7 cellular contexts compared by ENCODE assay signal in the genomic region with DNA sequence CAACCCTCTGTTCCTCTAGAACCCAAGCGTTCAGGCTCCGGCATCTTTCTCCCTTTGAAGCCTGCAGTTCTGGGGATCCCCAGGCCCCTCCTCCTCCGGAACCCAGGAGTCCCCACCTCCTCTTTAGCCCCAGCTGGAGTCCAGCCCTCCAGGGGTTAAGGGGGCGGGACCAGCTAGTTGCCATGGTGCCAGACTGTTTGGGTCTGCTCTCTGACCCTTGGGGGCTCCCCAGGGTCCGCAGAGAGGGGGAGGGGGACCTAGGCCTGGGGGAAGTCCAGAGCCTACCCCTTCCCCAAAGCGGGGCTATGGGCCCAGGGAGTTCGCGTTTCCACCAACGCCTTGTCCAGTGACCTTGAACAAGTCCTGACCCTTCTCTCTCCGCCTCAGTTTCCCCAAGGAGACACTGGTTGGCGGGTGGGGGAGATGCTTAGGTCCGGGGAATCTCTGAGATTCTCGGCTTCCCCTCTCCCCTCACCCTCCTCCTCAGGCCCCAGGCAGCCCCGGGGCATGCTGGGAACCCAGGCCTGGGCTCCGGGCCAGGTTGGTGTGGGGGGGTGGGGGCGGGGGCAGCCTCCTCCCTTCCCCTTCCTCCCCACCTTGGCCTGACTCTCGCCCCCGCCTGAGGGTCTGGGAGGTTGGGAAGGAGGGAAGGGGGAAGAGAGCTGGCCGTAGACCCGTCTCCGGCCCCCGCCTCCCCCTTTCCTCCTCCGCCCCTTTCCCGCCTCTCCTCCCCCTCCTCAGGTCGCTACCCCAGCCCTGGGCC. TPM values are rescaled to one million over a fixed set of nuclear protein-coding genes. Genes with fewer than 3 reads are reported as not detected.
DNase-seq lines count a peak whose midpoint lies in the region; ATAC-seq and TF ChIP-seq lines count a peak whose summit lies in the region.

No MANE protein-coding gene starts in this region.

- POLR2A ChIA-PET in HEK293 (lab: Yijun Ruan, JAX): interaction anchor here (0.5 to 1.9 kb wide), 7 partner anchors 8 to 764 kb away, joined by 4 to 23 read pairs (median 6); no protein-coding TSS in a partner anchor
- POLR2A ChIA-PET in naive thymus-derived CD8-positive, alpha-beta T cell (lab: Charles Lee): interaction anchor here (0.5 to 2.3 kb wide), 3 partner anchors 13 to 1154 kb away, joined by 3 to 16 read pairs (median 3); no protein-coding TSS in a partner anchor

- no peaks in the 10 kb centered on the region for H3F3A ChIP-seq in OCI-LY1 (ENCODE audit: insufficient read depth, low read length)

- no peaks in the 10 kb centered on the region for H3K9me2 ChIP-seq in OCI-LY1 (ENCODE audit: low read depth, low read length)

- H3K4me3 ChIP-seq in HEK293 (ENCODE audit: low read depth, low read length) (peak overlapping the region; percentile 83), OCI-LY1 (ENCODE audit: low read depth, low read length, poor library complexity, severe bottlenecking) (peak overlapping the region; percentile 61), fibroblast of pulmonary artery (replicated peaks; ENCODE audit: low read depth, low read length) (peak overlapping the region; percentile 97)

- DNase-seq in activated T-helper 9 cell treated with anti-CD3 and anti-CD28 coated beads, Interleukin-2, amount 50 U/mL, for 16 hours (ENCODE audit: low read depth): peak; percentile 59
- peak; percentile 88 for DNase-seq in fibroblast of pulmonary artery (ENCODE audit: low read depth)
- peak in 9 of 10 donors; percentile 25 to 81 (median 50) for DNase-seq in naive thymus-derived CD8-positive, alpha-beta T cell
- peak; percentile 65 for DNase-seq in superior temporal gyrus (ENCODE audit: extremely low spot score)

- H3K9me3 ChIP-seq in HEK293 (ENCODE audit: control insufficient read depth, insufficient read depth, low read depth, low read length) (no peaks in the 10 kb centered on the region), OCI-LY1 (ENCODE audit: low read length) (no peaks in the 10 kb centered on the region)

- H3K27me3 Mint-ChIP-seq in naive thymus-derived CD8-positive, alpha-beta T cell: peaks cover 0 to 22% (median 13%) of the 10 kb centered on the region in 5 donors

- H3K79me2 ChIP-seq in OCI-LY1 (ENCODE audit: insufficient read depth, low read length): no peaks in the 10 kb centered on the region

- peak overlapping the region; percentile 72 to 93 (median 82) for H3K4me3 Mint-ChIP-seq in naive thymus-derived CD8-positive, alpha-beta T cell

- H3K36me3 ChIP-seq in HEK293 (ENCODE audit: control insufficient read depth in 2 of 2, insufficient read depth in 1 of 2, low read length in 2 of 2) (peaks cover 9 to 26% of the 10 kb centered on the region in 2 experiments; a peak in 2 of 3 replicates), OCI-LY1 (ENCODE audit: insufficient read depth, low read length) (no peaks in the 10 kb centered on the region)

- peak overlapping the region; percentile 91 for H3K27ac ChIP-seq in HEK293 (ENCODE audit: extremely low read depth, low read depth, low read length)
- no peak overlapping the region for H3K27ac ChIP-seq in OCI-LY1 (ENCODE audit: low read depth, low read length, poor library complexity, severe bottlenecking)

- peak overlapping the region; percentile 12; the same call in 1 of the 2 replicates for H2AFZ ChIP-seq in OCI-LY1 (ENCODE audit: low read length)

- H3K4me1 Mint-ChIP-seq in naive thymus-derived CD8-positive, alpha-beta T cell: peaks cover 14 to 37% (median 23%) of the 10 kb centered on the region in 4 donors

- H4K20me1 ChIP-seq in OCI-LY1 (ENCODE audit: insufficient read depth, low read length): no peaks in the 10 kb centered on the region

- TF ChIP-seq CTCF in HEK293 (tag by site-specific recombination; IDR thresholded peaks at IDR 0.05) (no peak), OCI-LY1 (IDR thresholded peaks at IDR 0.05; ENCODE audit: low read length) (no peak), fibroblast of pulmonary artery (IDR thresholded peaks at IDR 0.05; ENCODE audit: low read length, missing control alignments) (no peak)

- H3K27ac Mint-ChIP-seq in naive thymus-derived CD8-positive, alpha-beta T cell: peak overlapping the region in 9 of 10 donors; percentile 13 to 96 (median 86)

- H3K4me1 ChIP-seq in HEK293 (ENCODE audit: control insufficient read depth, insufficient read depth, low read length) (peaks cover 17% of the 10 kb centered on the region), OCI-LY1 (ENCODE audit: insufficient read depth, low read length, severe bottlenecking) (peaks cover 17% of the 10 kb centered on the region)

- H3K27me3 ChIP-seq in OCI-LY1 (ENCODE audit: insufficient read depth, low read length): no peaks in the 10 kb centered on the region

- peak overlapping the region; percentile 49; the same call in 1 of the 2 replicates for H3K9ac ChIP-seq in OCI-LY1 (ENCODE audit: low read length)

- ATAC-seq in naive thymus-derived CD8-positive, alpha-beta T cell: peak; percentile 81 to 87
- no peak for ATAC-seq in GM21717 (IDR thresholded peaks at IDR 0.05; ENCODE audit: unreplicated experiment)

- H3K9me3 Mint-ChIP-seq in naive thymus-derived CD8-positive, alpha-beta T cell: peaks cover 0 to 13% (median 1%) of the 10 kb centered on the region in 9 donors

- H3K36me3 Mint-ChIP-seq in naive thymus-derived CD8-positive, alpha-beta T cell: peaks cover 0 to 6% (median 0%) of the 10 kb centered on the region in 3 donors

- CTCF ChIA-PET in HEK293 (lab: Yijun Ruan, JAX): interaction anchor here (0.6 kb wide), 1 partner anchor 670 kb away, joined by 4 read pairs; no protein-coding TSS in a partner anchor

- peak overlapping the region; percentile 78 for H3K4me2 ChIP-seq in OCI-LY1 (ENCODE audit: low read length)

TF ChIP-seq in HEK293, 187 proteins besides CTCF, POLR2A, EP300 and RAD21 (continues in another document):
- TF ChIP-seq, protein P1, sequence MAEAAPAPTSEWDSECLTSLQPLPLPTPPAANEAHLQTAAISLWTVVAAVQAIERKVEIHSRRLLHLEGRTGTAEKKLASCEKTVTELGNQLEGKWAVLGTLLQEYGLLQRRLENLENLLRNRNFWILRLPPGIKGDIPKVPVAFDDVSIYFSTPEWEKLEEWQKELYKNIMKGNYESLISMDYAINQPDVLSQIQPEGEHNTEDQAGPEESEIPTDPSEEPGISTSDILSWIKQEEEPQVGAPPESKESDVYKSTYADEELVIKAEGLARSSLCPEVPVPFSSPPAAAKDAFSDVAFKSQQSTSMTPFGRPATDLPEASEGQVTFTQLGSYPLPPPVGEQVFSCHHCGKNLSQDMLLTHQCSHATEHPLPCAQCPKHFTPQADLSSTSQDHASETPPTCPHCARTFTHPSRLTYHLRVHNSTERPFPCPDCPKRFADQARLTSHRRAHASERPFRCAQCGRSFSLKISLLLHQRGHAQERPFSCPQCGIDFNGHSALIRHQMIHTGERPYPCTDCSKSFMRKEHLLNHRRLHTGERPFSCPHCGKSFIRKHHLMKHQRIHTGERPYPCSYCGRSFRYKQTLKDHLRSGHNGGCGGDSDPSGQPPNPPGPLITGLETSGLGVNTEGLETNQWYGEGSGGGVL (tag by site-specific recombination; IDR thresholded peaks at IDR 0.05): peak; percentile 88; the same call in 1 of the 2 replicates
- TF ChIP-seq WT1 (tag by site-specific recombination; IDR thresholded peaks at IDR 0.05) (peak; percentile 29; the same call in 1 of the 2 replicates), ZFHX2 (tag by site-specific recombination; conservative IDR thresholded peaks at IDR 0.05) (peak; percentile 93; the same call in 1 of the 2 replicates), SP3 (tag by site-specific recombination; IDR thresholded peaks at IDR 0.05) (peak; percentile 65; the same call in 1 of the 2 replicates), ZNF776 (tag by site-specific recombination; IDR thresholded peaks at IDR 0.05; ENCODE audit: borderline replicate concordance) (no peak), BCL6B (tag by site-specific recombination; IDR thresholded peaks at IDR 0.05) (no peak), ZBTB26 (tag by site-specific recombination; optimal IDR thresholded peaks at IDR 0.05) (peak; percentile 15)
- TF ChIP-seq, protein P2, sequence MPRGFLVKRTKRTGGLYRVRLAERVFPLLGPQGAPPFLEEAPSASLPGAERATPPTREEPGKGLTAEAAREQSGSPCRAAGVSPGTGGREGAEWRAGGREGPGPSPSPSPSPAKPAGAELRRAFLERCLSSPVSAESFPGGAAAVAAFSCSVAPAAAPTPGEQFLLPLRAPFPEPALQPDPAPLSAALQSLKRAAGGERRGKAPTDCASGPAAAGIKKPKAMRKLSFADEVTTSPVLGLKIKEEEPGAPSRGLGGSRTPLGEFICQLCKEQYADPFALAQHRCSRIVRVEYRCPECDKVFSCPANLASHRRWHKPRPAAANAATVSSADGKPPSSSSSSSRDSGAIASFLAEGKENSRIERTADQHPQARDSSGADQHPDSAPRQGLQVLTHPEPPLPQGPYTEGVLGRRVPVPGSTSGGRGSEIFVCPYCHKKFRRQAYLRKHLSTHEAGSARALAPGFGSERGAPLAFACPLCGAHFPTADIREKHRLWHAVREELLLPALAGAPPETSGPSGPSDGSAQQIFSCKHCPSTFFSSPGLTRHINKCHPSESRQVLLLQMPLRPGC (tag by site-specific recombination; IDR thresholded peaks at IDR 0.05): no peak

RNA-seq across cellular contexts. Expression of gene SPACA6, which starts 2.6 kb away (rescaled TPM):
- 10 to 100 TPM; 11.9 to 12.3 TPM for total RNA-seq in naive thymus-derived CD8-positive, alpha-beta T cell
- 1 to 10 TPM; 2.0 to 4.0 (median 3.5) TPM for polyA plus RNA-seq in naive thymus-derived CD8-positive, alpha-beta T cell

RNA-seq across cellular contexts. Expression of gene HAS1, which starts 33.3 kb away (rescaled TPM):
- total RNA-seq in naive thymus-derived CD8-positive, alpha-beta T cell: not detected
- polyA plus RNA-seq in naive thymus-derived CD8-positive, alpha-beta T cell: under 1 TPM in 1 of 3 donors, not detected in 2; 0.09 TPM

RNA-seq across cellular contexts. Expression of gene SIGLEC14, which starts 43.9 kb away (rescaled TPM):
- total RNA-seq in naive thymus-derived CD8-positive, alpha-beta T cell: under 1 TPM; 0.33 to 0.83 TPM
- polyA plus RNA-seq in naive thymus-derived CD8-positive, alpha-beta T cell: under 1 TPM in 1 of 3 donors, not detected in 2; 0.07 TPM
